Comparison of ENCODE assay signal across 8 cellular contexts in the genomic region with DNA sequence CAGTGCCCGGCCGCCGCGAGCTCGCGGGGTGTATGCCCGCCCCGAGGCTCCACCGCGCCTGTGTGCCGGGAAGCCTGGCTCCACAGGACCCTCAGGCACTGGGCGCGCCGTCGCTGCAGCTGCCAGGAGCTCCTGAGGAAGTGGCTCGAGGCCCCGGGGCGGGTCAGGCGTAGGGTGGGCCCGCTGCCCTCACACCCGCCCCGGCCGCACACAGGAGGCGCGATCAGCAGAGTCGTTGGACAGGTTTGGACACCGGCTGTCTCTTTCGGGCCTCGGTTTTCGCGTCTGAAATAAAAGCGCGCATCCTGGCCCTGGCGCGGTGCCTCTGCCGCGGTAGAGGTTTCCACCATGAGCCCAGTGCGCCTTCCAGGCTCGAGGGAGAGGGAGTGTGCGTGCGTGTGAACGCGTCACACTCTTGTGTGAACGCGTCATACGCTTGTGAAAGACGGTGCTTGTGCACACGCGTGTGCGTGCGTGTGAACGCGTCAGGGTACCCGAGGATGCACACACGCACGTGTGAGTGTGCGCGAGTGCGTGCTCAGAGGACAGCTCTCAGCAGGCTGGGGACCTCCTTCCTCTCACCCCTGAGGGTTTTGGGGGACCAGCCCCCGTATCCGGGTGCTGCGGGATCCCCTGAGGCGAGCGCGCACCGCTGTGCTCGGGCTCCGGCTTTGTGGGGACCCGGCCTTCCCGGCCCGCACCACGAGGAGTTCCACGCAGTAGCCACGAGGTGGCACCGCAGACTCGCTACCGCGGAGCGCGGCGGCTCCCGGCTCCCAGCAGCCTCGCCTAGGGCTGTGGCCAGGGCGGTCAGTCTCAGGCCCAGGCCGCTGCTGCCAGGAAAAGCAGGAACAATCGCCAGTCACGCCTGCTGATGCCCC.
DNase-seq lines count a peak whose midpoint lies in the region; ATAC-seq and TF ChIP-seq lines count a peak whose summit lies in the region.

No MANE protein-coding gene starts in this region.

- TF ChIP-seq CTCF in NB4 (IDR thresholded peaks at IDR 0.05; ENCODE audit: low read depth, low read length) (peak; percentile 44), lower leg skin (IDR thresholded peaks at IDR 0.05) (no peak)

- DNase-seq in CMK (ENCODE audit: low read depth) = peak; percentile 11
- peak; percentile 75 for DNase-seq in NB4 (ENCODE audit: low read depth)
- DNase-seq in activated CD4-positive, alpha-beta T cell treated with anti-CD3 and anti-CD28 coated beads for 4 hours = peak; percentile 11 to 18
- peak; percentile 17 for DNase-seq in effector CD4-positive, alpha-beta T cell
- DNase-seq in lower leg skin (ENCODE audit: low spot score in 2 of 2) = peak; percentile 32 to 94
- peak in 2 of 3 donors; percentile 14 to 37 for DNase-seq in stimulated activated CD4-positive, alpha-beta T cell treated with anti-CD3 and anti-CD28 coated beads, TNF-alpha, amount 100 ng/mL, for 48 hours (ENCODE audit: low read depth in 3 of 3)

- H3K4me3 ChIP-seq in NB4 (ENCODE audit: low read depth, low read length) (no peak overlapping the region), lower leg skin (ENCODE audit: low read depth, poor library complexity, severe bottlenecking) (no peak overlapping the region)

- WGBS in lower leg skin, 2 donors = 1 to 2% methylated on average over 42 to 58 of the region's 87 CpGs

- no peak for TF ChIP-seq POLR2A in NB4 (IDR thresholded peaks at IDR 0.05; ENCODE audit: extremely low read depth, insufficient read length)
- TF ChIP-seq POLR2A in lower leg skin (IDR thresholded peaks at IDR 0.05) = no peak

- intact Hi-C loops in lower leg skin (cut with DNase I; ENCODE audit: low total_unique reads) = loop anchor here (5.0 kb wide), 1 partner anchor 241 kb away; no protein-coding TSS in a partner anchor

- ATAC-seq in GM19455 (IDR thresholded peaks at IDR 0.05; ENCODE audit: unreplicated experiment) (peak; percentile 71), GM19397 (IDR thresholded peaks at IDR 0.05; ENCODE audit: unreplicated experiment) (no peak)

Comparison
In these comparisons a context has a peak if more than half of its experiments do, and no peak if none do; other contexts are left out.
1. DNase-seq: peak in every context shown above with its lines; median percentile 75 in NB4; 63 in lower leg skin; 26 in stimulated activated CD4-positive, alpha-beta T cell treated with anti-CD3 and anti-CD28 coated beads, TNF-alpha, amount 100 ng/mL, for 48 hours; 17 in effector CD4-positive, alpha-beta T cell; 14 in activated CD4-positive, alpha-beta T cell treated with anti-CD3 and anti-CD28 coated beads for 4 hours; 11 in CMK.